ENCODE assay signal across 1 cellular context in the genomic region with DNA sequence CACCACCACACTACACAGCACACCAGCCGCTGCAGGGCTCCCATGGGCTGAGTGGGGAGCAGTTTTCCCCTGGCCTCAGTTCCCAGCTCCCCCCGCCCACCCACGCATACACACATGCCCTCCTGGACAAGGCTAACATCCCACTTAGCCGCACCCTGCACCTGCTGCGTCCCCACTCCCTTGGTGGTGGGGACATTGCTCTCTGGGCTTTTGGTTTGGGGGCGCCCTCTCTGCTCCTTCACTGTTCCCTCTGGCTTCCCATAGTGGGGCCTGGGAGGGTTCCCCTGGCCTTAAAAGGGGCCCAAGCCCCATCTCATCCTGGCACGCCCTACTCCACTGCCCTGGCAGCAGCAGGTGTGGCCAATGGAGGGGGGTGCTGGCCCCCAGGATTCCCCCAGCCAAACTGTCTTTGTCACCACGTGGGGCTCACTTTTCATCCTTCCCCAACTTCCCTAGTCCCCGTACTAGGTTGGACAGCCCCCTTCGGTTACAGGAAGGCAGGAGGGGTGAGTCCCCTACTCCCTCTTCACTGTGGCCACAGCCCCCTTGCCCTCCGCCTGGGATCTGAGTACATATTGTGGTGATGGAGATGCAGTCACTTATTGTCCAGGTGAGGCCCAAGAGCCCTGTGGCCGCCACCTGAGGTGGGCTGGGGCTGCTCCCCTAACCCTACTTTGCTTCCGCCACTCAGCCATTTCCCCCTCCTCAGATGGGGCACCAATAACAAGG.
TF ChIP-seq lines count a peak whose summit lies in the region.

No MANE protein-coding gene starts in this region.

TF ChIP-seq in K562, 482 proteins besides CTCF, POLR2A, EP300 and RAD21:
- TF ChIP-seq RBFOX2 (IDR thresholded peaks at IDR 0.05; ENCODE audit: low read depth, low read length): peak; percentile 43
- 0 out of 2 replicates have a peak, but pooled peaks have one; percentile 9 for TF ChIP-seq XRCC5 (IDR thresholded peaks at IDR 0.05; ENCODE audit: low read depth, low read length)
- TF ChIP-seq RBM22 (IDR thresholded peaks at IDR 0.05; ENCODE audit: low read depth, low read length, poor library complexity, severe bottlenecking): peak; percentile 53
- 0 out of 2 replicates have a peak, but pooled peaks have one; percentile 15 for TF ChIP-seq SUPT5H (IDR thresholded peaks at IDR 0.05)
- TF ChIP-seq POLR2AphosphoS5 (IDR thresholded peaks at IDR 0.05; ENCODE audit: control insufficient read depth, insufficient read depth, low read depth, low read length): peak; percentile 31; the same call in 1 of the 2 replicates
- TF ChIP-seq POLR2G (IDR thresholded peaks at IDR 0.05; ENCODE audit: low read depth, low read length): peak; percentile 43
